In the genomic region with DNA sequence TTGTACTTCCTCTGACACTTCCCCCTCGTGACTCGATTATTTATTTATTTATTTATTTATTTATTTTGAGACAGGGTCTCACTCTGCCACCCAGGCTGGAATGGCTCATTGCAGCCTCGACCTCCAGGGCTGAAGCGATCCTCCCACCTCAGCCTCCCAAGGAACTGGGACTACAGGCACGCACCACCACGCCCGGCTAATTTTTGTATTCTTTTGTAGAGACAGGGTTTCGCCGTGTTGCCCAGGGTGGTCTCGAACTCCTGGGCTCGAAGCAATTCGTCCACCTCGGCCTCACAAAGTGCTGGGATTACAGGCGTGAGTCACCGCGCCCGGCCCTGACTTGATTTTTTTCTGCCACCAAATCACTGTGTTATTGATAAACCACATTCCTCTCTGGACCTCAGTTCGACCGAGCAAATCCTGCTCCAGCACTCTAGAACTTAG, we compare ENCODE assay signal across 1 cellular context.
TF ChIP-seq lines count a peak whose summit lies in the region.

No MANE protein-coding gene starts in this region.

TF ChIP-seq in endothelial cell of umbilical vein, 7 proteins besides CTCF, POLR2A, EP300 and RAD21:
- no peak for TF ChIP-seq JUN (IDR thresholded peaks at IDR 0.05; ENCODE audit: borderline replicate concordance, insufficient read depth, insufficient read length, low read depth)
- peak; percentile 40 for TF ChIP-seq FOS (IDR thresholded peaks at IDR 0.05; ENCODE audit: borderline replicate concordance, insufficient read depth, low read length)
